ENCODE assay signal across 32 cellular contexts in genomic region chr16:86334062-86334461, GRCh38.
"Had no signal": no experiment of that assay in that cellular context is flagged by ENCODE, and none has a peak within 500 bp of the region (broad histone marks: within the 10 kb centered on the region; RNA-seq: fewer than 3 reads in every experiment).

No MANE protein-coding gene starts in this region.

- H3K4me1 ChIP-seq: ascending aorta had no signal

- H3K4me1 Mint-ChIP-seq: activated CD4-positive, alpha-beta memory T cell treated with anti-CD3 and anti-CD28 coated beads, Interleukin-2, amount 10 ng/mL, durations not matched to agents 7 days and 5 days; activated naive CD4-positive, alpha-beta T cell treated with anti-CD3 and anti-CD28 coated beads, Interleukin-2, amount 50 U/mL, for 24 hours; brain; T-cell had no signal

- ATAC-seq: activated CD4-positive, alpha-beta T cell treated with anti-CD3 and anti-CD28 coated beads for 36 hours; K562; Panc1; Right ventricle myocardium inferior; T-cell had no signal

- DNase-seq: activated CD4-positive, alpha-beta memory T cell treated with anti-CD3 and anti-CD28 coated beads, Interleukin-2, amount 10 ng/mL, durations not matched to agents 7 days and 5 days; activated CD4-positive, alpha-beta T cell treated with anti-CD3 and anti-CD28 coated beads for 36 hours; activated CD4-positive, alpha-beta T cell treated with anti-CD3 and anti-CD28 coated beads, Interleukin-2, amount 50 U/mL, for 1 hour; activated CD4-positive, CD25-positive, alpha-beta regulatory T cell; activated gamma-delta T cell treated with Interleukin-2 at 50 U/mL for 16 hours; activated T-cell treated with anti-CD3 and anti-CD28 coated beads for 4 hours; activated T-cell treated with anti-CD3 and anti-CD28 coated beads, Interleukin-2, amount 50 U/mL, for 48 hours; amniotic stem cell; Karpas-422; MM.1S; NCI-H1105; NCI-H1436; NCI-H1694 treated with DMSO at 0.1 percent for 48 hours; NCI-H2029 treated with DMSO at 0.1 percent for 48 hours; NCI-H2227 treated with DMSO at 0.1 percent for 48 hours; NCI-H446 treated with DMSO at 0.1 percent for 48 hours; NCI-H524 treated with DMSO at 0.1 percent for 48 hours; NCI-H748 treated with DMSO at 0.1 percent for 48 hours; NK-92 treated with Interleukin-12 subunit alpha and Interleukin-12 subunit beta, amount 100 ng/mL, for 24 hours; OCI-M1; RPMI8226; T-cell; T-helper 2 cell; T1000 had no signal

- H3K4me3 ChIP-seq: ascending aorta, K562, SK-N-MC had no signal

- H3K4me3 Mint-ChIP-seq: activated CD4-positive, alpha-beta memory T cell treated with anti-CD3 and anti-CD28 coated beads, Interleukin-2, amount 10 ng/mL, durations not matched to agents 7 days and 5 days; activated CD4-positive, alpha-beta T cell treated with anti-CD3 and anti-CD28 coated beads for 36 hours; activated naive CD4-positive, alpha-beta T cell treated with anti-CD3 and anti-CD28 coated beads, Interleukin-2, amount 50 U/mL, for 24 hours; T-cell had no signal

- H3K27me3 ChIP-seq: ascending aorta had no signal

- H3K9me3 ChIP-seq: ascending aorta had no signal

- H3K36me3 ChIP-seq: ascending aorta had no signal

- H3K36me3 Mint-ChIP-seq: activated naive CD4-positive, alpha-beta T cell treated with anti-CD3 and anti-CD28 coated beads, Interleukin-2, amount 50 U/mL, for 24 hours; brain; T-cell had no signal

- H3K27ac ChIP-seq: ascending aorta, SK-N-MC had no signal

- H3K27me3 Mint-ChIP-seq: activated CD4-positive, alpha-beta memory T cell treated with anti-CD3 and anti-CD28 coated beads, Interleukin-2, amount 10 ng/mL, durations not matched to agents 7 days and 5 days had no signal

- H3K9me3 Mint-ChIP-seq: activated CD4-positive, alpha-beta memory T cell treated with anti-CD3 and anti-CD28 coated beads, Interleukin-2, amount 10 ng/mL, durations not matched to agents 7 days and 5 days; activated naive CD4-positive, alpha-beta T cell treated with anti-CD3 and anti-CD28 coated beads, Interleukin-2, amount 50 U/mL, for 24 hours; activated T-helper 2 cell treated with anti-CD3 and anti-CD28 coated beads, Interferon-gamma antibody, Interleukin-2, Interleukin-4, amounts not matched to agents 10 μg/mL and 5 μg/mL and 100 μg/mL, durations not matched to agents 14 hours and 24 hours and 36 hours; T-cell had no signal

- H3K27ac Mint-ChIP-seq: activated CD4-positive, alpha-beta memory T cell treated with anti-CD3 and anti-CD28 coated beads, Interleukin-2, amount 10 ng/mL, durations not matched to agents 7 days and 5 days; activated CD4-positive, alpha-beta T cell treated with anti-CD3 and anti-CD28 coated beads for 36 hours; activated naive CD4-positive, alpha-beta T cell treated with anti-CD3 and anti-CD28 coated beads, Interleukin-2, amount 50 U/mL, for 24 hours; activated T-helper 2 cell treated with anti-CD3 and anti-CD28 coated beads, Interferon-gamma antibody, Interleukin-2, Interleukin-4, amounts not matched to agents 10 μg/mL and 5 μg/mL and 100 μg/mL, durations not matched to agents 14 hours and 24 hours and 36 hours; brain; T-cell had no signal
